Comparison of ENCODE assay signal across 26 cellular contexts in the genomic region with DNA sequence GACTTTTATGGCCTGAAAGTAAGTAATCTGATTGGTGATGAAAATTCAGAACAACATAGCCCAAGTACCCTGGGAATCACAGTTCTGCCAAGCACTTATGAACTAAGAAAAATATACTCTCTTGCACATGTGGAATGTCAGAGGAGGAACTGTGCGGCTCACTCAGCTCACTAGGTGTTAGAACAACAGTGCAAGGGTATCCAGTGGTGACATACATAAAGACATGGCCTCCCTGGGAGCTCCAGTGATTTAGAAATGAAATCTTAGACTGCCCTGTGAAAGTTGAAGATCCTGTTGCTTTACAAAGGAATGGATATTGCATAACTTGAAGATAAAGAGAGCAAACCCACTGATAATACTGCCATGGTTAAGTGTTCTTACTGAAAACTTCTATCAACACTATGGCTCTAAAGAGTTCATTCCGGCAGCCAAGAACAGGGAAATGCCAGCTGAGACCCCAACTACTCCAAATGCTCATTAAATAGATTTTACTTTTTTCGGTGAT.
"Had no signal": no experiment of that assay in that cellular context is flagged by ENCODE, and none has a peak within 500 bp of the region (broad histone marks: within the 10 kb centered on the region; RNA-seq: fewer than 3 reads in every experiment).

No MANE protein-coding gene starts in this region.

- H3K27ac Mint-ChIP-seq: activated naive CD8-positive, alpha-beta T cell treated with anti-CD3 and anti-CD28 coated beads, Interleukin-2, amount 10 ng/mL, durations not matched to agents 7 days and 5 days; activated T-helper 17 cell treated with anti-CD3 and anti-CD28 coated beads, Interleukin-2, amount 50 U/mL, for 72 hours; brain; mesothelial cell of epicardium; nephron; stimulated activated naive CD8-positive, alpha-beta T cell treated with anti-CD3 and anti-CD28 coated beads, Interleukin-15, Interleukin-2, amounts not matched to agents 100 ng/mL and 50 ng/mL, for 24 hours had no signal

- H3K4me1 Mint-ChIP-seq: activated naive CD8-positive, alpha-beta T cell treated with anti-CD3 and anti-CD28 coated beads, Interleukin-2, amount 10 ng/mL, durations not matched to agents 7 days and 5 days; brain; nephron had no signal

- H3K9me3 Mint-ChIP-seq: activated T-helper 17 cell treated with anti-CD3 and anti-CD28 coated beads, Interleukin-2, amount 50 U/mL, for 72 hours; brain; mesothelial cell of epicardium; nephron; stimulated activated naive CD8-positive, alpha-beta T cell treated with anti-CD3 and anti-CD28 coated beads, Interleukin-15, Interleukin-2, amounts not matched to agents 100 ng/mL and 50 ng/mL, for 24 hours had no signal

- H3K27me3 Mint-ChIP-seq: activated naive CD8-positive, alpha-beta T cell treated with anti-CD3 and anti-CD28 coated beads, Interleukin-2, amount 10 ng/mL, durations not matched to agents 7 days and 5 days; activated T-helper 17 cell treated with anti-CD3 and anti-CD28 coated beads, Interleukin-2, amount 50 U/mL, for 72 hours; stimulated activated naive CD8-positive, alpha-beta T cell treated with anti-CD3 and anti-CD28 coated beads, Interleukin-15, Interleukin-2, amounts not matched to agents 100 ng/mL and 50 ng/mL, for 24 hours had no signal

- H3K4me3 ChIP-seq: esophagus muscularis mucosa, lower lobe of right lung, suprapubic skin, transverse colon, uterus had no signal

- H3K36me3 ChIP-seq: esophagus muscularis mucosa, lower lobe of right lung, suprapubic skin, transverse colon, uterus, WERI-Rb-1 had no signal

- H3K4me1 ChIP-seq: esophagus muscularis mucosa, lower lobe of right lung, suprapubic skin, transverse colon, uterus had no signal

- H3K9me3 ChIP-seq: esophagus muscularis mucosa, lower lobe of right lung, suprapubic skin, transverse colon, uterus had no signal

- H3K4me3 Mint-ChIP-seq: activated naive CD8-positive, alpha-beta T cell treated with anti-CD3 and anti-CD28 coated beads, Interleukin-2, amount 10 ng/mL, durations not matched to agents 7 days and 5 days; activated T-helper 17 cell treated with anti-CD3 and anti-CD28 coated beads, Interleukin-2, amount 50 U/mL, for 72 hours; brain; mesothelial cell of epicardium; nephron; stimulated activated naive CD8-positive, alpha-beta T cell treated with anti-CD3 and anti-CD28 coated beads, Interleukin-15, Interleukin-2, amounts not matched to agents 100 ng/mL and 50 ng/mL, for 24 hours had no signal

- H3K27ac ChIP-seq: esophagus muscularis mucosa, lower lobe of right lung, suprapubic skin, transverse colon, uterus, WERI-Rb-1 had no signal

- H3K27me3 ChIP-seq: esophagus muscularis mucosa, suprapubic skin, transverse colon, uterus had no signal

- DNase-seq: activated CD4-positive, alpha-beta T cell treated with anti-CD3 and anti-CD28 coated beads for 1 hour; activated CD4-positive, alpha-beta T cell treated with anti-CD3 and anti-CD28 coated beads, Interleukin-2, amount 50 U/mL, for 48 hours; activated naive CD4-positive, alpha-beta T cell treated with Interleukin-2 at 50 U/mL for 16 hours; activated naive CD8-positive, alpha-beta T cell treated with anti-CD3 and anti-CD28 coated beads, Interleukin-2, amount 10 ng/mL, durations not matched to agents 7 days and 5 days; activated T-cell treated with anti-CD3 and anti-CD28 coated beads for 4 hours; cortex of kidney; effector CD4-positive, alpha-beta T cell; foreskin fibroblast; hippocampal formation; islet precursor cell; left colon; lower lobe of right lung; occipital lobe; posterior cingulate gyrus; retina; T-helper 2 cell; transverse colon; uterus; WERI-Rb-1 had no signal

- H3K36me3 Mint-ChIP-seq: brain, mesothelial cell of epicardium had no signal

- ATAC-seq: activated T-helper 17 cell treated with anti-CD3 and anti-CD28 coated beads, Interleukin-2, amount 50 U/mL, for 72 hours; left colon had no signal
